Comparison of ENCODE assay signal across 23 cellular contexts in the genomic region with DNA sequence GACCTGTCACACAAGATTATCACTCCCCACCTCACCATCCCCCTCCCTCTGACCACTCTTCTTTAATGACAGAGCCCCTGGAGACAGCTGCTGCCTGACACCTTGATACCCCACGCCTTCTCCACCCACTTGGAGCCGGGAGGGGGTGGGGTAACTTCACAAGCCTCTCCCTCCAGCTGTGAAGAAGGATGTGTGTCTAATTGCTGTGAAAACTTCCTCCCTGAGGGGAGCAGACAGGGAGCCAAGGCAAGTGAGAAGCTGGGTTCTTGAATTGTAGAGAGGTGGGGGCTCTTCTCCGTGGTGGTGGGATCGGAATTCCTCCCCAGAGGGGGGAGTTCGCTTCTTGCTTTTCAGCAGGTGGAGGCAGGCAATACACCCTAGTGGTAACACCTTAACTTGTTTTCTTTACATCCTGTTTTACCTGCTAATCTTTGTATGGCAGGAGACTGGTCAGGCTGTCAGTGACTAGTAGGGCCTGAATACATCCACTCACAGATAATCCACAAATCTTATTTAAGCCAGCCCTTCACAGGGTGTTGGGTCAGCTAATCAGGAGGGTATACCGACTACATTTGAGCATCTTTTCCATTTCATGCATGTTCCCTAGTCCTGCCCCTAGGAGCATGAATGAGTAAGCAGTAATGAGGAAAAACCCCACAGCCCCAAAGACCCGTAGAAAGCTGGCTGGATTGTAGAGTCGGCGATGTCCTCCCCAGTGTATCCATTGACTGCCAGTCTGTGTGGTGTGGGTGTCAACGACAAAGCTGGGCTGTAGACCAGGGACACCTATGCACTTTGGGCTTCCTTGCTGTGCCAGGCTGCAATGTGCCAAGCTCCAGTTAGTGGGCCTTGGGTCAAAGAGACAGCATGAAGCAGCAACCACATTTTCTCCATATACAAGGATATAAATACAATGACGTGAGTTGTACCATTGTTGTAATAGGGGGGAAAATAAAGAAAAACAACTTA. TPM values are rescaled to one million over a fixed set of nuclear protein-coding genes. Genes with fewer than 3 reads are reported as not detected.
DNase-seq lines count a peak whose midpoint lies in the region; ATAC-seq, FAIRE-seq and TF ChIP-seq lines count a peak whose summit lies in the region.
"Had no signal": no experiment of that assay in that cellular context is flagged by ENCODE, and none has a peak within 500 bp of the region (broad histone marks: within the 10 kb centered on the region; RNA-seq: fewer than 3 reads in every experiment).

No MANE protein-coding gene starts in this region.

- H4K20me1 ChIP-seq in astrocyte (ENCODE audit: insufficient read depth, low read length) = peaks cover 7% of the 10 kb centered on the region

- no peak for FAIRE-seq in astrocyte (lab: Jason Lieb, UNC)
- FAIRE-seq: A549 had no signal

- H3K9me3 ChIP-seq in right atrium auricular region = no peaks in the 10 kb centered on the region
- H3K9me3 ChIP-seq in heart right ventricle = no peaks in the 10 kb centered on the region
- no peaks in the 10 kb centered on the region for H3K9me3 ChIP-seq in astrocyte (ENCODE audit: insufficient read depth, low read depth, low read length)
- H3K9me3 ChIP-seq: A549 had no signal

- DNase-seq in right atrium auricular region (ENCODE audit: low spot score) (peak; percentile 48), heart right ventricle (no peak), astrocyte (ENCODE audit: low read depth) (no peak), left colon (peak in 1 of 2 donors; percentile 37), cerebellar nuclear complex (lab: John Stamatoyannopoulos, UW) (no peak)
- no peak for DNase-seq in stimulated activated CD4-positive, alpha-beta T cell treated with anti-CD3 and anti-CD28 coated beads, Interleukin-4, amount 100 ng/mL, for 1 hour
- DNase-seq: activated CD4-positive, alpha-beta memory T cell treated with anti-CD3 and anti-CD28 coated beads for 36 hours; activated CD4-positive, CD25-positive, alpha-beta regulatory T cell; activated naive CD4-positive, alpha-beta T cell; amygdala; central memory CD4-positive, alpha-beta T cell; effector memory CD4-positive, alpha-beta T cell; EL; Karpas-422; NCI-H2029; NCI-H510A; nucleus accumbens; retina; RPMI8226; T-helper 9 cell had no signal

- H3K4me1 ChIP-seq in right atrium auricular region (peaks cover 0 to 73% of the 10 kb centered on the region in 2 donors), heart right ventricle (peaks cover 0 to 50% (median 20%) of the 10 kb centered on the region in 9 donors), astrocyte (ENCODE audit: insufficient read depth, low read length) (peaks cover 5% of the 10 kb centered on the region)

- H3K36me3 ChIP-seq in right atrium auricular region (no peaks in the 10 kb centered on the region), heart right ventricle (no peaks in the 10 kb centered on the region), astrocyte (ENCODE audit: insufficient read depth, low read length) (no peaks in the 10 kb centered on the region)

- H3K27ac ChIP-seq in right atrium auricular region (no peak overlapping the region), heart right ventricle (no peak overlapping the region), astrocyte (ENCODE audit: low read depth, low read length) (no peak overlapping the region)
- H3K27ac ChIP-seq: A549 had no signal

- no peak overlapping the region for H3K4me3 Mint-ChIP-seq in astrocyte (ENCODE audit: unreplicated experiment)
- H3K4me3 Mint-ChIP-seq: activated CD4-positive, alpha-beta memory T cell treated with anti-CD3 and anti-CD28 coated beads for 36 hours had no signal

- H3K79me2 ChIP-seq in astrocyte (ENCODE audit: insufficient read depth, low read length) = no peaks in the 10 kb centered on the region

- H3K27me3 ChIP-seq in right atrium auricular region (no peaks in the 10 kb centered on the region), heart right ventricle (peaks cover 0 to 15% (median 0%) of the 10 kb centered on the region in 7 donors), astrocyte (ENCODE audit: insufficient read depth, low read length) (no peaks in the 10 kb centered on the region)

- TF ChIP-seq CTCF in right atrium auricular region (IDR thresholded peaks at IDR 0.05) = no peak
- no peak for TF ChIP-seq CTCF in heart right ventricle (IDR thresholded peaks at IDR 0.05)
- TF ChIP-seq CTCF in astrocyte (IDR thresholded peaks at IDR 0.05; ENCODE audit: insufficient read depth, low read depth, low read length) = no peak

- peaks cover 33% of the 10 kb centered on the region for H3K4me1 Mint-ChIP-seq in astrocyte (ENCODE audit: low read depth, unreplicated experiment)

- intact Hi-C loops in heart right ventricle (cut with DNase I) = no loop called here
- intact Hi-C loops in left colon (cut with DNase I, micrococcal nuclease) = no loop called here

- H3K9ac ChIP-seq in astrocyte (ENCODE audit: low read length) = no peak overlapping the region

- H3K4me3 ChIP-seq in right atrium auricular region (no peak overlapping the region), heart right ventricle (no peak overlapping the region), astrocyte (ENCODE audit: insufficient read depth, low read depth, low read length) (no peak overlapping the region)
- H3K4me3 ChIP-seq: A549 had no signal

- H3K9me3 Mint-ChIP-seq in astrocyte (ENCODE audit: unreplicated experiment) = no peaks in the 10 kb centered on the region
- H3K9me3 Mint-ChIP-seq: activated CD4-positive, alpha-beta memory T cell treated with anti-CD3 and anti-CD28 coated beads for 36 hours had no signal

- H3K4me2 ChIP-seq in astrocyte (ENCODE audit: low read length) = no peak overlapping the region
- H3K4me2 ChIP-seq: A549 had no signal

- H2AFZ ChIP-seq in astrocyte (ENCODE audit: low read depth, low read length) = no peak overlapping the region

- no peak for ATAC-seq in heart right ventricle
- peak; percentile 77 for ATAC-seq in left colon
- ATAC-seq in HG02610 (IDR thresholded peaks at IDR 0.05; ENCODE audit: unreplicated experiment) = no peak
- no peak for ATAC-seq in HG02870 (IDR thresholded peaks at IDR 0.05; ENCODE audit: unreplicated experiment)
- ATAC-seq: A549 had no signal

- no peaks in the 10 kb centered on the region for H3K36me3 Mint-ChIP-seq in astrocyte (ENCODE audit: low read depth, unreplicated experiment)
- H3K36me3 Mint-ChIP-seq: activated CD4-positive, alpha-beta memory T cell treated with anti-CD3 and anti-CD28 coated beads for 36 hours had no signal

- 64 to 66% methylated on average over 11 of the region's 11 CpGs for WGBS in heart right ventricle, 2 donors

- H3K27me3 Mint-ChIP-seq in astrocyte (ENCODE audit: low read depth, unreplicated experiment) = no peaks in the 10 kb centered on the region

- peak overlapping the region; percentile 8 for H3K27ac Mint-ChIP-seq in astrocyte (ENCODE audit: unreplicated experiment)
- H3K27ac Mint-ChIP-seq: activated CD4-positive, alpha-beta memory T cell treated with anti-CD3 and anti-CD28 coated beads for 36 hours had no signal

RNA-seq across cellular contexts. Expression of a gene that starts 57.3 kb away (rescaled TPM):
- total RNA-seq in right atrium auricular region (10 to 100 TPM; 38.5 to 45.9 TPM), heart right ventricle (10 to 100 TPM in 5 of 10 donors, 1 to 10 TPM in 5; 5.2 to 16.3 (median 9.2) TPM), astrocyte (26.7 and 29.6 TPM in 2 replicates), left colon (10 to 100 TPM in 1 of 2 donors, 1 to 10 TPM in 1; 8.2 to 23.2 TPM)
- 10 to 100 TPM in 1 of 2 donors, 1 to 10 TPM in 1; 1.9 to 24.1 TPM for polyA plus RNA-seq in heart right ventricle
